15 cellular contexts compared by ENCODE assay signal in genomic region chr18:44792456-44793080, GRCh38.
A peak's percentile ranks its signal among the peaks of the same experiment; 100 is the strongest.
DNase-seq lines count a peak whose midpoint lies in the region; ATAC-seq and TF ChIP-seq lines count a peak whose summit lies in the region.
"Had no signal": no experiment of that assay in that cellular context is flagged by ENCODE, and none has a peak within 500 bp of the region (broad histone marks: within the 10 kb centered on the region; RNA-seq: fewer than 3 reads in every experiment).

No MANE protein-coding gene starts in this region.

- no peaks in the 10 kb centered on the region; a peak in 1 of 22 replicates for H3K36me3 ChIP-seq in BLaER1 treated with 17β-estradiol and CSF1 and Interleukin-3, amounts not matched to agents 10 nM and 100 nM
- H3K36me3 ChIP-seq: breast epithelium had no signal

- TF ChIP-seq CTCF in brain (conservative IDR thresholded peaks at IDR 0.05) = no peak

- H3K4me1 Mint-ChIP-seq in brain = peaks cover 91% of the 10 kb centered on the region

- peak; percentile 68 for DNase-seq in islet precursor cell
- peak; percentile 58 for DNase-seq in renal cortical epithelial cell (ENCODE audit: low read depth)
- DNase-seq in epidermal melanocyte (ENCODE audit: insufficient read length, low spot score) = no peak
- no peak for DNase-seq in DMS153 (lab: John Stamatoyannopoulos, UW)
- DNase-seq: activated T-cell treated with anti-CD3 and anti-CD28 coated beads, Interleukin-2, amount 50 U/mL, for 48 hours; DMS53; Karpas-422; mucosa of descending colon; NCI-H187 treated with DMSO at 0.1 percent for 48 hours had no signal

- H3K4me3 Mint-ChIP-seq in brain = peak overlapping the region in 3 of 5 experiments; percentile 28 to 52 (median 29)

- peaks cover 0 to 8% (median 0%) of the 10 kb centered on the region in 11 experiments; a peak in 1 of 22 replicates for H4K20me1 ChIP-seq in BLaER1 treated with 17β-estradiol and CSF1 and Interleukin-3, amounts not matched to agents 10 nM and 100 nM

- no peak overlapping the region for H3K27ac ChIP-seq in BLaER1 treated with 17β-estradiol and CSF1 and Interleukin-3, amounts not matched to agents 10 nM and 100 nM

- peak overlapping the region in 6 of 11 experiments; percentile 7 to 35 (median 24); a peak in 5 of 22 replicates for H3K4me2 ChIP-seq in BLaER1 treated with 17β-estradiol and CSF1 and Interleukin-3, amounts not matched to agents 10 nM and 100 nM

- H3K4me1 ChIP-seq in BLaER1 treated with 17β-estradiol and CSF1 and Interleukin-3, amounts not matched to agents 10 nM and 100 nM = peaks cover 0 to 21% (median 9%) of the 10 kb centered on the region in 10 experiments; a peak in 13 of 20 replicates

- no peak overlapping the region for H3K4me3 ChIP-seq in BLaER1 treated with 17β-estradiol and CSF1 and Interleukin-3, amounts not matched to agents 10 nM and 100 nM
- H3K4me3 ChIP-seq: breast epithelium, mucosa of descending colon had no signal

- H3K27me3 ChIP-seq in BLaER1 treated with 17β-estradiol and CSF1 and Interleukin-3, amounts not matched to agents 10 nM and 100 nM = peaks cover 0 to 14% (median 0%) of the 10 kb centered on the region in 11 experiments; a peak in 3 of 22 replicates
- H3K27me3 ChIP-seq: breast epithelium had no signal

- no peak overlapping the region for H3K9ac ChIP-seq in BLaER1 treated with 17β-estradiol and CSF1 and Interleukin-3, amounts not matched to agents 10 nM and 100 nM

- H3K27me3 Mint-ChIP-seq in brain = no peaks in the 10 kb centered on the region

- H3K27ac Mint-ChIP-seq in brain = peak overlapping the region in 4 of 5 experiments; percentile 75 to 90 (median 85)

- no peaks in the 10 kb centered on the region for H3K9me3 Mint-ChIP-seq in brain

- H3K36me3 Mint-ChIP-seq in brain = peaks cover 19% of the 10 kb centered on the region

- ATAC-seq in HG03097 (IDR thresholded peaks at IDR 0.05; ENCODE audit: low FRiP score, unreplicated experiment) = no peak
- no peak for ATAC-seq in GM18870 (IDR thresholded peaks at IDR 0.05; ENCODE audit: unreplicated experiment)
- ATAC-seq: activated CD4-positive, CD25-positive, alpha-beta regulatory T cell treated with anti-CD3 and anti-CD28 coated beads, Interleukin-2, amount 50 U/mL, for 24 hours; mucosa of descending colon had no signal

- H3K9me3 ChIP-seq in BLaER1 treated with 17β-estradiol and CSF1 and Interleukin-3, amounts not matched to agents 10 nM and 100 nM (replicated peaks in 1 of 11) = no peaks in the 10 kb centered on the region
- H3K9me3 ChIP-seq: breast epithelium, mucosa of descending colon had no signal

Comparison
In these comparisons a context has a peak if more than half of its experiments do, and no peak if none do; other contexts are left out.
1. DNase-seq: peak in islet precursor cell (single experiment) and renal cortical epithelial cell (single experiment); none in epidermal melanocyte (single experiment) and DMS153 (single experiment).